In genomic region chr16:31135535-31136286, GRCh38 we compare ENCODE assay signal across 10 cellular contexts. TPM values are rescaled to one million over a fixed set of nuclear protein-coding genes. Genes with fewer than 3 reads are reported as not detected.
A peak's percentile ranks its signal among the peaks of the same experiment; 100 is the strongest.
DNase-seq lines count a peak whose midpoint lies in the region; ATAC-seq and FAIRE-seq lines count a peak whose summit lies in the region.
"Had no signal": no experiment of that assay in that cellular context is flagged by ENCODE, and none has a peak within 500 bp of the region (broad histone marks: within the 10 kb centered on the region; RNA-seq: fewer than 3 reads in every experiment).

Gene PRSS8 (minus strand): TSS chr16:31135727. CDS start chr16:31135498, 229 bp downstream.

- H3K4me1 ChIP-seq in mesodermal cell (ENCODE audit: control insufficient read depth, insufficient read depth, low read length, poor library complexity, severe bottlenecking): peaks cover 25% of the 10 kb centered on the region

- peaks cover 41% of the 10 kb centered on the region for H3K36me3 Mint-ChIP-seq in dendritic cell treated with granulocyte-macrophage colony-stimulating factor and Interleukin-4, amounts not matched to agents 40 ng/mL and 50 ng/mL, for 4 days (ENCODE audit: low read depth)

- H3K9me3 Mint-ChIP-seq in dendritic cell treated with granulocyte-macrophage colony-stimulating factor and Interleukin-4, amounts not matched to agents 40 ng/mL and 50 ng/mL, for 4 days: no peaks in the 10 kb centered on the region

- no peak for ATAC-seq in left ventricle myocardium superior
- ATAC-seq: gastrocnemius medialis had no signal

- H3K4me1 Mint-ChIP-seq in dendritic cell treated with granulocyte-macrophage colony-stimulating factor and Interleukin-4, amounts not matched to agents 40 ng/mL and 50 ng/mL, for 4 days (ENCODE audit: low read depth): peaks cover 80% of the 10 kb centered on the region

- in situ Hi-C loops in ACHN (cut with HindIII; ENCODE audit: low pct_ligation_motif_present, low pct_unique_long_range_greater_than_20kb, low sequenced_read_pairs): no loop called here

- peak; percentile 46 for DNase-seq in ACHN
- no peak for DNase-seq in HTR-8/SVneo (ENCODE audit: insufficient read length, low spot score)
- no peak for DNase-seq in stimulated activated CD8-positive, alpha-beta memory T cell treated with anti-CD3 and anti-CD28 coated beads, Interleukin-4, amount 100 ng/mL, for 48 hours
- DNase-seq in left ventricle myocardium superior: no peak
- DNase-seq in T1000 (lab: John Stamatoyannopoulos, UW): no peak
- no peak for DNase-seq in GM19238 (ENCODE audit: insufficient read length, low spot score)
- DNase-seq: NCI-H187 treated with DMSO at 0.1 percent for 48 hours had no signal

- H3K27me3 Mint-ChIP-seq in dendritic cell treated with granulocyte-macrophage colony-stimulating factor and Interleukin-4, amounts not matched to agents 40 ng/mL and 50 ng/mL, for 4 days: no peaks in the 10 kb centered on the region

- WGBS in mesodermal cell (ENCODE audit: insufficient coverage in 2 of 2), 2 experiments: 35 to 46% methylated on average over 15 to 21 of the region's 22 CpGs

- peak within 1 kb of the TSS; percentile 27 for H3K4me3 ChIP-seq in mesodermal cell (ENCODE audit: extremely low read depth, insufficient read depth, low read length, poor library complexity, severe bottlenecking)
- H3K4me3 ChIP-seq: gastrocnemius medialis had no signal

- H3K27ac Mint-ChIP-seq in dendritic cell treated with granulocyte-macrophage colony-stimulating factor and Interleukin-4, amounts not matched to agents 40 ng/mL and 50 ng/mL, for 4 days: peak within 1 kb of the TSS; percentile 81

- no peak within 1 kb of the TSS for H3K4me3 Mint-ChIP-seq in dendritic cell treated with granulocyte-macrophage colony-stimulating factor and Interleukin-4, amounts not matched to agents 40 ng/mL and 50 ng/mL, for 4 days

- H3K36me3 ChIP-seq in mesodermal cell (ENCODE audit: control insufficient read depth, insufficient read depth, low read length): peaks cover 10% of the 10 kb centered on the region

- no peaks in the 10 kb centered on the region for H3K9me3 ChIP-seq in mesodermal cell (ENCODE audit: control insufficient read depth, low read length)
- H3K9me3 ChIP-seq: gastrocnemius medialis had no signal

- FAIRE-seq in HTR-8/SVneo (lab: Jason Lieb, UNC): peak; percentile 84

- intact Hi-C loops in dendritic cell treated with granulocyte-macrophage colony-stimulating factor and Interleukin-4, amounts not matched to agents 40 ng/mL and 50 ng/mL, for 4 days (cut with micrococcal nuclease): no loop called here
- intact Hi-C loops in left ventricle myocardium superior (cut with micrococcal nuclease): no loop called here

- H3K27ac ChIP-seq in mesodermal cell (ENCODE audit: low read depth, low read length, severe bottlenecking): no peak within 1 kb of the TSS
- H3K27ac ChIP-seq: gastrocnemius medialis had no signal

RNA-seq across cellular contexts. Expression of gene PRSS8, which starts in this region (rescaled TPM):
- polyA plus RNA-seq in mesodermal cell (2013, experiment 1 of 2): 6.5 TPM
- polyA plus RNA-seq in mesodermal cell (2013, experiment 2 of 2): 5.6 TPM
- total RNA-seq in left ventricle myocardium superior: not detected
